ENCODE assay signal across 13 cellular contexts in the genomic region with DNA sequence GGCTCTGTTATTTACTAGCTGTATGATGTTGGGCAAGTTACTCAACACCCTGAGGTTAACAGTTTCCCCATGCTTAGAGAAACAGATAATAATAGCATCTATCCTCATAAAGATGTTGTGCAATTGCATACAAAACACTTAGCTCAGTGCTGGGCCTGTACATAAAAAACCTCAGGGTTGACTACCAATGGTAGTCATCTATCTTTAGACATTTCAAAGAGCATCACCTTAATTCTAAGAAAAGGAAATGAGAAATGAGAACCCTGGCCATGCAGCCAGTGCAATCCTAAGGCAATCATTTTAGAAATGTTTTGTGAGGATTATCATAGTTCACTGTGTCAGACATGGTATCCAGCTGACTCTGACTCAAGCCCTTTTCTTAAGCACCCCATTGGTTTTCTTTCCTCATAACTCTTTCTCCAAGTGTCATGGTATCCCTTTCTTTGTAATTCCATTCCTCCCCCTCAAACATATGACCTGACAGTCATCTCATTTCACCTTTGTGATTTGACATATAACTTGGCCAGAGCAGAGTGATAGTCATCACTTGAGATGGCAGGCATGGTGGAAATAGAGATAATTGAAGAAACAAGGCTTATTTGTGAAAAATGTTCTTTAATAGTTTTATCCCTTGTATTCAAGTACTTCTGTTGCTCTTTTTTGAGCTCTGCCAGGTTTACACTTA. TPM values are rescaled to one million over a fixed set of nuclear protein-coding genes. Genes with fewer than 3 reads are reported as not detected.
A peak's percentile ranks its signal among the peaks of the same experiment; 100 is the strongest.
DNase-seq lines count a peak whose midpoint lies in the region; ATAC-seq and TF ChIP-seq lines count a peak whose summit lies in the region.
"Had no signal": no experiment of that assay in that cellular context is flagged by ENCODE, and none has a peak within 500 bp of the region (broad histone marks: within the 10 kb centered on the region; RNA-seq: fewer than 3 reads in every experiment).

No MANE protein-coding gene starts in this region.

- no peak for TF ChIP-seq CTCF in fibroblast of villous mesenchyme (IDR thresholded peaks at IDR 0.05; ENCODE audit: insufficient read depth, low read depth, low read length)

- no peak overlapping the region for H3K4me3 ChIP-seq in fibroblast of villous mesenchyme (ENCODE audit: low read depth, low read length)
- H3K4me3 ChIP-seq: HAP-1, PC-9 had no signal

- H3K36me3 Mint-ChIP-seq in stimulated activated naive B cell treated with anti-CD40 and anti-IgM and Interleukin-4, amounts not matched to agents 10 μg/mL and 1 μg/mL and 100 μg/mL, for 72 hours: peaks cover 0 to 2% of the 10 kb centered on the region in 2 donors
- H3K36me3 Mint-ChIP-seq: mesothelial cell of epicardium had no signal

- H3K27ac Mint-ChIP-seq in stimulated activated naive B cell treated with anti-CD40 and anti-IgM and Interleukin-4, amounts not matched to agents 10 μg/mL and 1 μg/mL and 100 μg/mL, for 72 hours: no peak overlapping the region
- H3K27ac Mint-ChIP-seq: mesothelial cell of epicardium had no signal

- DNase-seq in activated CD4-positive, CD25-positive, alpha-beta regulatory T cell treated with anti-CD3 and anti-CD28 coated beads, Interleukin-2, amount 50 U/mL, for 72 hours: no peak
- DNase-seq in RKO (ENCODE audit: low spot score) (peak; percentile 20), fibroblast of villous mesenchyme (ENCODE audit: low read depth) (peak; percentile 98)
- no peak for DNase-seq in stimulated activated naive B cell treated with anti-CD40 and anti-IgM and Interleukin-4, amounts not matched to agents 10 μg/mL and 1 μg/mL and 100 μg/mL, for 72 hours
- DNase-seq: 8988T; PC-9; stimulated activated CD4-positive, alpha-beta T cell treated with anti-CD3 and anti-CD28 coated beads, Interleukin-4, amount 100 ng/mL, for 24 hours had no signal

- H3K9me3 Mint-ChIP-seq in stimulated activated naive B cell treated with anti-CD40 and anti-IgM and Interleukin-4, amounts not matched to agents 10 μg/mL and 1 μg/mL and 100 μg/mL, for 72 hours: peaks cover 0 to 2% of the 10 kb centered on the region in 2 donors

- no peak overlapping the region for H3K4me3 Mint-ChIP-seq in stimulated activated naive B cell treated with anti-CD40 and anti-IgM and Interleukin-4, amounts not matched to agents 10 μg/mL and 1 μg/mL and 100 μg/mL, for 72 hours
- H3K4me3 Mint-ChIP-seq: mesothelial cell of epicardium had no signal

- H3K27me3 Mint-ChIP-seq in stimulated activated naive B cell treated with anti-CD40 and anti-IgM and Interleukin-4, amounts not matched to agents 10 μg/mL and 1 μg/mL and 100 μg/mL, for 72 hours: no peaks in the 10 kb centered on the region

- peaks cover 0 to 5% of the 10 kb centered on the region in 2 donors for H3K4me1 Mint-ChIP-seq in stimulated activated naive B cell treated with anti-CD40 and anti-IgM and Interleukin-4, amounts not matched to agents 10 μg/mL and 1 μg/mL and 100 μg/mL, for 72 hours

- peak; percentile 44 to 45 for ATAC-seq in activated CD4-positive, CD25-positive, alpha-beta regulatory T cell treated with anti-CD3 and anti-CD28 coated beads, Interleukin-2, amount 50 U/mL, for 24 hours
- peak; percentile 82 to 83 for ATAC-seq in stimulated activated naive B cell treated with anti-CD40 and anti-IgM and Interleukin-4, amounts not matched to agents 10 μg/mL and 1 μg/mL and 100 μg/mL, for 72 hours (replicated peaks)
- ATAC-seq in GM18520 (IDR thresholded peaks at IDR 0.05; ENCODE audit: unreplicated experiment) (no peak), HG02588 (IDR thresholded peaks at IDR 0.05; ENCODE audit: unreplicated experiment) (no peak), HG02623 (IDR thresholded peaks at IDR 0.05; ENCODE audit: unreplicated experiment) (no peak)

RNA-seq across cellular contexts. Expression of a gene that starts 29.5 kb away (rescaled TPM):
- total RNA-seq in fibroblast of villous mesenchyme: 135 and 148 TPM in 2 replicates

Comparison
In these comparisons a context has a peak if more than half of its experiments do, and no peak if none do; other contexts are left out.
1. ATAC-seq: peak in activated CD4-positive, CD25-positive, alpha-beta regulatory T cell treated with anti-CD3 and anti-CD28 coated beads, Interleukin-2, amount 50 U/mL, for 24 hours (2 of 2) and stimulated activated naive B cell treated with anti-CD40 and anti-IgM and Interleukin-4, amounts not matched to agents 10 μg/mL and 1 μg/mL and 100 μg/mL, for 72 hours (2 of 2); none in GM18520 (single experiment), HG02588 (single experiment) and HG02623 (single experiment).
2. DNase-seq: peak in RKO (single experiment) and fibroblast of villous mesenchyme (single experiment); none in activated CD4-positive, CD25-positive, alpha-beta regulatory T cell treated with anti-CD3 and anti-CD28 coated beads, Interleukin-2, amount 50 U/mL, for 72 hours (single experiment) and stimulated activated naive B cell treated with anti-CD40 and anti-IgM and Interleukin-4, amounts not matched to agents 10 μg/mL and 1 μg/mL and 100 μg/mL, for 72 hours (single experiment).